ENCODE assay signal across 34 cellular contexts in genomic region chr9:108698801-108699200, GRCh38.
"Had no signal": no experiment of that assay in that cellular context is flagged by ENCODE, and none has a peak within 500 bp of the region (broad histone marks: within the 10 kb centered on the region; RNA-seq: fewer than 3 reads in every experiment).

No MANE protein-coding gene starts in this region.

- H3K36me3 Mint-ChIP-seq: activated CD4-positive, alpha-beta memory T cell treated with anti-CD3 and anti-CD28 coated beads for 36 hours; activated naive CD8-positive, alpha-beta T cell treated with anti-CD3 and anti-CD28 coated beads for 36 hours had no signal

- H3K4me1 ChIP-seq: adrenal gland, body of pancreas, breast epithelium had no signal

- H3K27me3 ChIP-seq: adrenal gland, body of pancreas, brain microvascular endothelial cell, breast epithelium had no signal

- H3K27ac ChIP-seq: adrenal gland, body of pancreas, brain microvascular endothelial cell, breast epithelium, VCaP had no signal

- ATAC-seq: activated CD8-positive, alpha-beta T cell treated with anti-CD3 and anti-CD28 coated beads for 36 hours; activated naive CD4-positive, alpha-beta T cell treated with anti-CD3 and anti-CD28 coated beads, Interleukin-2, amount 50 U/mL, for 72 hours; activated T-cell treated with anti-CD3 and anti-CD28 coated beads, Interleukin-2, amount 50 U/mL, for 4 hours; activated T-cell treated with anti-CD3 and anti-CD28 coated beads, Interleukin-2, amount 50 U/mL, for 72 hours; activated T-helper 17 cell treated with anti-CD3 and anti-CD28 coated beads, Interleukin-2, amount 50 U/mL, for 72 hours; body of pancreas had no signal

- H3K4me3 Mint-ChIP-seq: activated B cell treated with CpG ODN at 0.5 μM for 24 hours; activated CD4-positive, alpha-beta memory T cell treated with anti-CD3 and anti-CD28 coated beads for 36 hours; activated CD4-positive, alpha-beta T cell treated with anti-CD3 and anti-CD28 coated beads, Interleukin-2, amount 10 ng/mL, durations not matched to agents 24 days and 14 days; activated CD8-positive, alpha-beta T cell treated with anti-CD3 and anti-CD28 coated beads for 36 hours; activated naive CD4-positive, alpha-beta T cell treated with anti-CD3 and anti-CD28 coated beads for 36 hours; activated naive CD8-positive, alpha-beta T cell treated with anti-CD3 and anti-CD28 coated beads for 36 hours; activated T-cell treated with anti-CD3 and anti-CD28 coated beads, Interleukin-2, amount 50 U/mL, for 4 hours; activated T-cell treated with anti-CD3 and anti-CD28 coated beads, Interleukin-2, amount 50 U/mL, for 72 hours; activated T-helper 1 cell treated with anti-CD3 and anti-CD28 coated beads, Interleukin-12 subunit alpha, Interleukin-12 subunit beta, Interleukin-2, Interleukin-4 antibody, amounts not matched to agents 30 ng/mL and 10 ng/mL and 1 ng/mL, durations not matched to agents 14 hours and 24 hours and 36 hours; activated T-helper 17 cell treated with anti-CD3 and anti-CD28 coated beads, Interleukin-2, amount 50 U/mL, for 72 hours; T-helper 1 cell treated with Interleukin-12 subunit alpha and Interleukin-12 subunit beta and Interleukin-4 antibody, amounts not matched to agents 30 μg/mL and 1 μg/mL, for 36 hours; T-helper 2 cell treated with Interferon-gamma antibody and Interleukin-4, amounts not matched to agents 5 μg/mL and 100 μg/mL, for 36 hours had no signal

- H3K9me3 ChIP-seq: adrenal gland, body of pancreas, breast epithelium had no signal

- H3K27me3 Mint-ChIP-seq: activated CD4-positive, alpha-beta memory T cell treated with anti-CD3 and anti-CD28 coated beads for 36 hours; activated CD4-positive, alpha-beta T cell treated with anti-CD3 and anti-CD28 coated beads, Interleukin-2, amount 10 ng/mL, durations not matched to agents 24 days and 14 days; activated CD8-positive, alpha-beta T cell treated with anti-CD3 and anti-CD28 coated beads for 36 hours; activated naive CD8-positive, alpha-beta T cell treated with anti-CD3 and anti-CD28 coated beads for 36 hours; activated T-helper 17 cell treated with anti-CD3 and anti-CD28 coated beads, Interleukin-2, amount 50 U/mL, for 72 hours had no signal

- H3K4me3 ChIP-seq: adrenal gland, body of pancreas, breast epithelium had no signal

- H3K4me1 Mint-ChIP-seq: activated B cell treated with CpG ODN at 0.5 μM for 24 hours; activated CD4-positive, alpha-beta T cell treated with anti-CD3 and anti-CD28 coated beads, Interleukin-2, amount 10 ng/mL, durations not matched to agents 24 days and 14 days; activated naive CD8-positive, alpha-beta T cell treated with anti-CD3 and anti-CD28 coated beads for 36 hours; activated T-helper 17 cell treated with anti-CD3 and anti-CD28 coated beads, Interleukin-2, amount 50 U/mL, for 72 hours had no signal

- DNase-seq: activated B cell treated with CpG ODN at 0.5 μM for 24 hours; activated CD4-positive, alpha-beta memory T cell treated with anti-CD3 and anti-CD28 coated beads for 36 hours; activated CD4-positive, alpha-beta T cell treated with anti-CD3 and anti-CD28 coated beads for 4 hours; activated CD4-positive, alpha-beta T cell treated with anti-CD3 and anti-CD28 coated beads, Interleukin-2, amount 10 ng/mL, durations not matched to agents 24 days and 14 days; activated CD4-positive, alpha-beta T cell treated with anti-CD3 and anti-CD28 coated beads, Interleukin-2, amount 50 U/mL, for 1 hour; activated CD4-positive, alpha-beta T cell treated with anti-CD3 and anti-CD28 coated beads, Interleukin-2, amount 50 U/mL, for 4 hours; activated CD4-positive, CD25-positive, alpha-beta regulatory T cell treated with anti-CD3 and anti-CD28 coated beads, Interleukin-2, amount 50 U/mL, for 72 hours; activated CD8-positive, alpha-beta memory T cell treated with anti-CD3 and anti-CD28 coated beads, Interleukin-2, amount 50 U/mL, for 4 hours; activated CD8-positive, alpha-beta T cell treated with anti-CD3 and anti-CD28 coated beads for 36 hours; activated effector memory CD4-positive, alpha-beta T cell treated with anti-CD3 and anti-CD28 coated beads, Interleukin-2, amount 50 U/mL, for 16 hours; activated gamma-delta T cell treated with Interleukin-2 at 50 U/mL for 16 hours; activated naive CD4-positive, alpha-beta T cell; activated naive CD4-positive, alpha-beta T cell treated with anti-CD3 and anti-CD28 coated beads for 36 hours; activated naive CD4-positive, alpha-beta T cell treated with anti-CD3 and anti-CD28 coated beads, Interleukin-2, amount 50 U/mL, for 16 hours; activated naive CD8-positive, alpha-beta T cell treated with anti-CD3 and anti-CD28 coated beads for 36 hours; activated T-cell treated with anti-CD3 and anti-CD28 coated beads for 4 hours; activated T-cell treated with anti-CD3 and anti-CD28 coated beads, Interleukin-2, amount 50 U/mL, for 1 hour; activated T-cell treated with anti-CD3 and anti-CD28 coated beads, Interleukin-2, amount 50 U/mL, for 4 hours; activated T-cell treated with anti-CD3 and anti-CD28 coated beads, Interleukin-2, amount 50 U/mL, for 72 hours; adrenal gland; amniotic stem cell; aorta; body of pancreas; brain microvascular endothelial cell; central memory CD4-positive, alpha-beta T cell; T-helper 2 cell; T-helper 9 cell had no signal

- H3K27ac Mint-ChIP-seq: activated B cell treated with CpG ODN at 0.5 μM for 24 hours; activated CD4-positive, alpha-beta memory T cell treated with anti-CD3 and anti-CD28 coated beads for 36 hours; activated CD4-positive, alpha-beta T cell treated with anti-CD3 and anti-CD28 coated beads, Interleukin-2, amount 10 ng/mL, durations not matched to agents 24 days and 14 days; activated CD8-positive, alpha-beta T cell treated with anti-CD3 and anti-CD28 coated beads for 36 hours; activated naive CD4-positive, alpha-beta T cell treated with anti-CD3 and anti-CD28 coated beads for 36 hours; activated naive CD4-positive, alpha-beta T cell treated with anti-CD3 and anti-CD28 coated beads, Interleukin-2, amount 50 U/mL, for 72 hours; activated naive CD8-positive, alpha-beta T cell treated with anti-CD3 and anti-CD28 coated beads for 36 hours; activated T-cell treated with anti-CD3 and anti-CD28 coated beads, Interleukin-2, amount 50 U/mL, for 72 hours; activated T-helper 1 cell treated with anti-CD3 and anti-CD28 coated beads, Interleukin-12 subunit alpha, Interleukin-12 subunit beta, Interleukin-2, Interleukin-4 antibody, amounts not matched to agents 30 ng/mL and 10 ng/mL and 1 ng/mL, durations not matched to agents 14 hours and 24 hours and 36 hours; activated T-helper 17 cell treated with anti-CD3 and anti-CD28 coated beads, Interleukin-2, amount 50 U/mL, for 72 hours; T-helper 1 cell treated with Interleukin-12 subunit alpha and Interleukin-12 subunit beta and Interleukin-4 antibody, amounts not matched to agents 30 μg/mL and 1 μg/mL, for 36 hours; T-helper 2 cell treated with Interferon-gamma antibody and Interleukin-4, amounts not matched to agents 5 μg/mL and 100 μg/mL, for 36 hours had no signal

- H3K36me3 ChIP-seq: adrenal gland, brain microvascular endothelial cell, breast epithelium had no signal

- H3K9me3 Mint-ChIP-seq: T-helper 2 cell treated with Interferon-gamma antibody and Interleukin-4, amounts not matched to agents 5 μg/mL and 100 μg/mL, for 36 hours had no signal
